Comparison of ENCODE assay signal across 1 cellular context in the genomic region with DNA sequence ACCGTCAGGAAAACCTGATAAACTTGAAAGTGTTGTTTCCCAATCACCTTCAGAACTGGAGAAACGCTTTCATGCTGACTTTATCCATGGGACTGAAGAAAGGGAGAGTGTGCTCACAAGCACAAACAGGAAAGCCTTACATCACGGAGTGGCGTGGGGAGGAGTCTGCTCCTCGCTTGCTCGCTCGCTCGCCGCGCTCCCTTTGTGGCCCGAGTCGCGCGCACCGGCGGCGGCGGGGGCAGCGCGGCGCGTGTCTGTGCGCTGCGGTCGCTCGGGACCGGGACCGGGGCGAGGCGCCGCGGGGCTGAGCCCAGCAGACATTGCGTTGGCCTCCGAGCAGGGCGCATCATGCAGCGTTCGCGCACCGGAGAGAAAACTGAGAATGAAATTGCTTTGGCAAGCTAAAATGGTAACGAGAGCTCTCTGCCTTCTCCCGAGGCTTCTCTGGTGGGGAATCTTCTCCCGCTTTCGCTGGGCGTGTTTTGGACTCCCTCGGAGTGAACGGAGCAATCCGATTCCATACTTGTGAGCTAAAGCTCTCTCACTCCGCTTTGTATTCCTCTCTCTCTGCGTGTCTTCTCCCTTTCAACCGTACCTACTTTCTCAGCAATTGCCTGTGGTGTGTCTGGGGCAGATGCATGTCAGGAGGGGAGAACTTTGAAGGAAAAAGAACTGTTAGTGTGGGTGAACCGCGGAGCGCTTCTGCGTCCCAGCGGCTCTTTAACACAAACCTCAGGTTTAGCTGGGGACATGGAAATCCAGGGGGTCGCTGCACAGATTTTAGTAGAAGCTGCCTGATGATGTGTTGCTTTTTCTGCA.
TF ChIP-seq lines count a peak whose summit lies in the region.

A gene (plus strand): TSS at position 205 of the 819 bp plus-strand sequence. CDS start 178 bp downstream, at position 383.

TF ChIP-seq in HepG2, 621 proteins besides CTCF, POLR2A, EP300 and RAD21 (continued from another document and continues in another):
- TF ChIP-seq, protein P1, sequence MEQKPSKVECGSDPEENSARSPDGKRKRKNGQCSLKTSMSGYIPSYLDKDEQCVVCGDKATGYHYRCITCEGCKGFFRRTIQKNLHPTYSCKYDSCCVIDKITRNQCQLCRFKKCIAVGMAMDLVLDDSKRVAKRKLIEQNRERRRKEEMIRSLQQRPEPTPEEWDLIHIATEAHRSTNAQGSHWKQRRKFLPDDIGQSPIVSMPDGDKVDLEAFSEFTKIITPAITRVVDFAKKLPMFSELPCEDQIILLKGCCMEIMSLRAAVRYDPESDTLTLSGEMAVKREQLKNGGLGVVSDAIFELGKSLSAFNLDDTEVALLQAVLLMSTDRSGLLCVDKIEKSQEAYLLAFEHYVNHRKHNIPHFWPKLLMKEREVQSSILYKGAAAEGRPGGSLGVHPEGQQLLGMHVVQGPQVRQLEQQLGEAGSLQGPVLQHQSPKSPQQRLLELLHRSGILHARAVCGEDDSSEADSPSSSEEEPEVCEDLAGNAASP (CRISPR knock-in tag; IDR thresholded peaks at IDR 0.05; ENCODE audit: borderline replicate concordance): no peak
- TF ChIP-seq SSRP1 (CRISPR knock-in tag; IDR thresholded peaks at IDR 0.05) (no peak), ISX (CRISPR knock-in tag; conservative IDR thresholded peaks at IDR 0.05) (no peak), MYNN (CRISPR knock-in tag; IDR thresholded peaks at IDR 0.05; ENCODE audit: low read depth) (no peak), ZNF577 (CRISPR knock-in tag; IDR thresholded peaks at IDR 0.05; ENCODE audit: borderline replicate concordance, low read depth) (no peak), HDAC2 (CRISPR knock-in tag; IDR thresholded peaks at IDR 0.05) (no peak; the same call in 1 of the 2 replicates), ZNF674 (CRISPR knock-in tag; IDR thresholded peaks at IDR 0.05; ENCODE audit: low read depth) (no peak), SRSF1 (optimal IDR thresholded peaks at IDR 0.05; ENCODE audit: low read depth, low read length) (no peak), ZNF331 (CRISPR knock-in tag; IDR thresholded peaks at IDR 0.05) (no peak), ZNF598 (CRISPR knock-in tag; IDR thresholded peaks at IDR 0.05; ENCODE audit: borderline replicate concordance) (no peak), POGZ (CRISPR knock-in tag; IDR thresholded peaks at IDR 0.05) (no peak), GTF3A (CRISPR knock-in tag; conservative IDR thresholded peaks at IDR 0.05) (no peak), SCMH1 (CRISPR knock-in tag; IDR thresholded peaks at IDR 0.05; ENCODE audit: borderline replicate concordance) (no peak), IRX3 (CRISPR knock-in tag; IDR thresholded peaks at IDR 0.05; ENCODE audit: borderline replicate concordance, low read depth) (no peak), YEATS2 (CRISPR knock-in tag; IDR thresholded peaks at IDR 0.05; ENCODE audit: borderline replicate concordance) (no peak), ARNT (IDR thresholded peaks at IDR 0.05) (no peak), ZNF460 (CRISPR knock-in tag; IDR thresholded peaks at IDR 0.05; ENCODE audit: borderline replicate concordance) (no peak), JDP2 (CRISPR knock-in tag; IDR thresholded peaks at IDR 0.05; ENCODE audit: borderline replicate concordance) (no peak), ZNF33A (CRISPR knock-in tag; IDR thresholded peaks at IDR 0.05; ENCODE audit: borderline replicate concordance) (no peak), KDM5A (IDR thresholded peaks at IDR 0.05; ENCODE audit: borderline replicate concordance, low read length) (no peak), ZNF383 (CRISPR knock-in tag; IDR thresholded peaks at IDR 0.05; ENCODE audit: borderline replicate concordance) (no peak), ZNF766 (CRISPR knock-in tag; IDR thresholded peaks at IDR 0.05; ENCODE audit: borderline replicate concordance) (peak; percentile 54), FOXA1 (IDR thresholded peaks at IDR 0.05) (no peak), FOXA1 (CRISPR knock-in tag; IDR thresholded peaks at IDR 0.05) (no peak), ZBTB21 (CRISPR knock-in tag; IDR thresholded peaks at IDR 0.05) (no peak), MATR3 (CRISPR knock-in tag; IDR thresholded peaks at IDR 0.05) (no peak)
- TF ChIP-seq, protein P2, sequence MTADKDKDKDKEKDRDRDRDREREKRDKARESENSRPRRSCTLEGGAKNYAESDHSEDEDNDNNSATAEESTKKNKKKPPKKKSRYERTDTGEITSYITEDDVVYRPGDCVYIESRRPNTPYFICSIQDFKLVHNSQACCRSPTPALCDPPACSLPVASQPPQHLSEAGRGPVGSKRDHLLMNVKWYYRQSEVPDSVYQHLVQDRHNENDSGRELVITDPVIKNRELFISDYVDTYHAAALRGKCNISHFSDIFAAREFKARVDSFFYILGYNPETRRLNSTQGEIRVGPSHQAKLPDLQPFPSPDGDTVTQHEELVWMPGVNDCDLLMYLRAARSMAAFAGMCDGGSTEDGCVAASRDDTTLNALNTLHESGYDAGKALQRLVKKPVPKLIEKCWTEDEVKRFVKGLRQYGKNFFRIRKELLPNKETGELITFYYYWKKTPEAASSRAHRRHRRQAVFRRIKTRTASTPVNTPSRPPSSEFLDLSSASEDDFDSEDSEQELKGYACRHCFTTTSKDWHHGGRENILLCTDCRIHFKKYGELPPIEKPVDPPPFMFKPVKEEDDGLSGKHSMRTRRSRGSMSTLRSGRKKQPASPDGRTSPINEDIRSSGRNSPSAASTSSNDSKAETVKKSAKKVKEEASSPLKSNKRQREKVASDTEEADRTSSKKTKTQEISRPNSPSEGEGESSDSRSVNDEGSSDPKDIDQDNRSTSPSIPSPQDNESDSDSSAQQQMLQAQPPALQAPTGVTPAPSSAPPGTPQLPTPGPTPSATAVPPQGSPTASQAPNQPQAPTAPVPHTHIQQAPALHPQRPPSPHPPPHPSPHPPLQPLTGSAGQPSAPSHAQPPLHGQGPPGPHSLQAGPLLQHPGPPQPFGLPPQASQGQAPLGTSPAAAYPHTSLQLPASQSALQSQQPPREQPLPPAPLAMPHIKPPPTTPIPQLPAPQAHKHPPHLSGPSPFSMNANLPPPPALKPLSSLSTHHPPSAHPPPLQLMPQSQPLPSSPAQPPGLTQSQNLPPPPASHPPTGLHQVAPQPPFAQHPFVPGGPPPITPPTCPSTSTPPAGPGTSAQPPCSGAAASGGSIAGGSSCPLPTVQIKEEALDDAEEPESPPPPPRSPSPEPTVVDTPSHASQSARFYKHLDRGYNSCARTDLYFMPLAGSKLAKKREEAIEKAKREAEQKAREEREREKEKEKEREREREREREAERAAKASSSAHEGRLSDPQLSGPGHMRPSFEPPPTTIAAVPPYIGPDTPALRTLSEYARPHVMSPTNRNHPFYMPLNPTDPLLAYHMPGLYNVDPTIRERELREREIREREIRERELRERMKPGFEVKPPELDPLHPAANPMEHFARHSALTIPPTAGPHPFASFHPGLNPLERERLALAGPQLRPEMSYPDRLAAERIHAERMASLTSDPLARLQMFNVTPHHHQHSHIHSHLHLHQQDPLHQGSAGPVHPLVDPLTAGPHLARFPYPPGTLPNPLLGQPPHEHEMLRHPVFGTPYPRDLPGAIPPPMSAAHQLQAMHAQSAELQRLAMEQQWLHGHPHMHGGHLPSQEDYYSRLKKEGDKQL (CRISPR knock-in tag; IDR thresholded peaks at IDR 0.05; ENCODE audit: low read depth): no peak
- TF ChIP-seq, protein P3, sequence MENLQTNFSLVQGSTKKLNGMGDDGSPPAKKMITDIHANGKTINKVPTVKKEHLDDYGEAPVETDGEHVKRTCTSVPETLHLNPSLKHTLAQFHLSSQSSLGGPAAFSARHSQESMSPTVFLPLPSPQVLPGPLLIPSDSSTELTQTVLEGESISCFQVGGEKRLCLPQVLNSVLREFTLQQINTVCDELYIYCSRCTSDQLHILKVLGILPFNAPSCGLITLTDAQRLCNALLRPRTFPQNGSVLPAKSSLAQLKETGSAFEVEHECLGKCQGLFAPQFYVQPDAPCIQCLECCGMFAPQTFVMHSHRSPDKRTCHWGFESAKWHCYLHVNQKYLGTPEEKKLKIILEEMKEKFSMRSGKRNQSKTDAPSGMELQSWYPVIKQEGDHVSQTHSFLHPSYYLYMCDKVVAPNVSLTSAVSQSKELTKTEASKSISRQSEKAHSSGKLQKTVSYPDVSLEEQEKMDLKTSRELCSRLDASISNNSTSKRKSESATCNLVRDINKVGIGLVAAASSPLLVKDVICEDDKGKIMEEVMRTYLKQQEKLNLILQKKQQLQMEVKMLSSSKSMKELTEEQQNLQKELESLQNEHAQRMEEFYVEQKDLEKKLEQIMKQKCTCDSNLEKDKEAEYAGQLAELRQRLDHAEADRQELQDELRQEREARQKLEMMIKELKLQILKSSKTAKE (CRISPR knock-in tag; IDR thresholded peaks at IDR 0.05; ENCODE audit: borderline replicate concordance): no peak
- TF ChIP-seq, protein P4, sequence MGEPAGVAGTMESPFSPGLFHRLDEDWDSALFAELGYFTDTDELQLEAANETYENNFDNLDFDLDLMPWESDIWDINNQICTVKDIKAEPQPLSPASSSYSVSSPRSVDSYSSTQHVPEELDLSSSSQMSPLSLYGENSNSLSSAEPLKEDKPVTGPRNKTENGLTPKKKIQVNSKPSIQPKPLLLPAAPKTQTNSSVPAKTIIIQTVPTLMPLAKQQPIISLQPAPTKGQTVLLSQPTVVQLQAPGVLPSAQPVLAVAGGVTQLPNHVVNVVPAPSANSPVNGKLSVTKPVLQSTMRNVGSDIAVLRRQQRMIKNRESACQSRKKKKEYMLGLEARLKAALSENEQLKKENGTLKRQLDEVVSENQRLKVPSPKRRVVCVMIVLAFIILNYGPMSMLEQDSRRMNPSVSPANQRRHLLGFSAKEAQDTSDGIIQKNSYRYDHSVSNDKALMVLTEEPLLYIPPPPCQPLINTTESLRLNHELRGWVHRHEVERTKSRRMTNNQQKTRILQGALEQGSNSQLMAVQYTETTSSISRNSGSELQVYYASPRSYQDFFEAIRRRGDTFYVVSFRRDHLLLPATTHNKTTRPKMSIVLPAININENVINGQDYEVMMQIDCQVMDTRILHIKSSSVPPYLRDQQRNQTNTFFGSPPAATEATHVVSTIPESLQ (CRISPR knock-in tag; conservative IDR thresholded peaks at IDR 0.05): no peak
- TF ChIP-seq, protein P5, sequence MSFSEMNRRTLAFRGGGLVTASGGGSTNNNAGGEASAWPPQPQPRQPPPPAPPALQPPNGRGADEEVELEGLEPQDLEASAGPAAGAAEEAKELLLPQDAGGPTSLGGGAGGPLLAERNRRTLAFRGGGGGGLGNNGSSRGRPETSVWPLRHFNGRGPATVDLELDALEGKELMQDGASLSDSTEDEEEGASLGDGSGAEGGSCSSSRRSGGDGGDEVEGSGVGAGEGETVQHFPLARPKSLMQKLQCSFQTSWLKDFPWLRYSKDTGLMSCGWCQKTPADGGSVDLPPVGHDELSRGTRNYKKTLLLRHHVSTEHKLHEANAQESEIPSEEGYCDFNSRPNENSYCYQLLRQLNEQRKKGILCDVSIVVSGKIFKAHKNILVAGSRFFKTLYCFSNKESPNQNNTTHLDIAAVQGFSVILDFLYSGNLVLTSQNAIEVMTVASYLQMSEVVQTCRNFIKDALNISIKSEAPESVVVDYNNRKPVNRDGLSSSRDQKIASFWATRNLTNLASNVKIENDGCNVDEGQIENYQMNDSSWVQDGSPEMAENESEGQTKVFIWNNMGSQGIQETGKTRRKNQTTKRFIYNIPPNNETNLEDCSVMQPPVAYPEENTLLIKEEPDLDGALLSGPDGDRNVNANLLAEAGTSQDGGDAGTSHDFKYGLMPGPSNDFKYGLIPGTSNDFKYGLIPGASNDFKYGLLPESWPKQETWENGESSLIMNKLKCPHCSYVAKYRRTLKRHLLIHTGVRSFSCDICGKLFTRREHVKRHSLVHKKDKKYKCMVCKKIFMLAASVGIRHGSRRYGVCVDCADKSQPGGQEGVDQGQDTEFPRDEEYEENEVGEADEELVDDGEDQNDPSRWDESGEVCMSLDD (CRISPR knock-in tag; IDR thresholded peaks at IDR 0.05; ENCODE audit: borderline replicate concordance): no peak
- TF ChIP-seq, protein P6, sequence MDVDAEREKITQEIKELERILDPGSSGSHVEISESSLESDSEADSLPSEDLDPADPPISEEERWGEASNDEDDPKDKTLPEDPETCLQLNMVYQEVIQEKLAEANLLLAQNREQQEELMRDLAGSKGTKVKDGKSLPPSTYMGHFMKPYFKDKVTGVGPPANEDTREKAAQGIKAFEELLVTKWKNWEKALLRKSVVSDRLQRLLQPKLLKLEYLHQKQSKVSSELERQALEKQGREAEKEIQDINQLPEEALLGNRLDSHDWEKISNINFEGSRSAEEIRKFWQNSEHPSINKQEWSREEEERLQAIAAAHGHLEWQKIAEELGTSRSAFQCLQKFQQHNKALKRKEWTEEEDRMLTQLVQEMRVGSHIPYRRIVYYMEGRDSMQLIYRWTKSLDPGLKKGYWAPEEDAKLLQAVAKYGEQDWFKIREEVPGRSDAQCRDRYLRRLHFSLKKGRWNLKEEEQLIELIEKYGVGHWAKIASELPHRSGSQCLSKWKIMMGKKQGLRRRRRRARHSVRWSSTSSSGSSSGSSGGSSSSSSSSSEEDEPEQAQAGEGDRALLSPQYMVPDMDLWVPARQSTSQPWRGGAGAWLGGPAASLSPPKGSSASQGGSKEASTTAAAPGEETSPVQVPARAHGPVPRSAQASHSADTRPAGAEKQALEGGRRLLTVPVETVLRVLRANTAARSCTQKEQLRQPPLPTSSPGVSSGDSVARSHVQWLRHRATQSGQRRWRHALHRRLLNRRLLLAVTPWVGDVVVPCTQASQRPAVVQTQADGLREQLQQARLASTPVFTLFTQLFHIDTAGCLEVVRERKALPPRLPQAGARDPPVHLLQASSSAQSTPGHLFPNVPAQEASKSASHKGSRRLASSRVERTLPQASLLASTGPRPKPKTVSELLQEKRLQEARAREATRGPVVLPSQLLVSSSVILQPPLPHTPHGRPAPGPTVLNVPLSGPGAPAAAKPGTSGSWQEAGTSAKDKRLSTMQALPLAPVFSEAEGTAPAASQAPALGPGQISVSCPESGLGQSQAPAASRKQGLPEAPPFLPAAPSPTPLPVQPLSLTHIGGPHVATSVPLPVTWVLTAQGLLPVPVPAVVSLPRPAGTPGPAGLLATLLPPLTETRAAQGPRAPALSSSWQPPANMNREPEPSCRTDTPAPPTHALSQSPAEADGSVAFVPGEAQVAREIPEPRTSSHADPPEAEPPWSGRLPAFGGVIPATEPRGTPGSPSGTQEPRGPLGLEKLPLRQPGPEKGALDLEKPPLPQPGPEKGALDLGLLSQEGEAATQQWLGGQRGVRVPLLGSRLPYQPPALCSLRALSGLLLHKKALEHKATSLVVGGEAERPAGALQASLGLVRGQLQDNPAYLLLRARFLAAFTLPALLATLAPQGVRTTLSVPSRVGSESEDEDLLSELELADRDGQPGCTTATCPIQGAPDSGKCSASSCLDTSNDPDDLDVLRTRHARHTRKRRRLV (CRISPR knock-in tag; IDR thresholded peaks at IDR 0.05): no peak
- TF ChIP-seq, protein P7, sequence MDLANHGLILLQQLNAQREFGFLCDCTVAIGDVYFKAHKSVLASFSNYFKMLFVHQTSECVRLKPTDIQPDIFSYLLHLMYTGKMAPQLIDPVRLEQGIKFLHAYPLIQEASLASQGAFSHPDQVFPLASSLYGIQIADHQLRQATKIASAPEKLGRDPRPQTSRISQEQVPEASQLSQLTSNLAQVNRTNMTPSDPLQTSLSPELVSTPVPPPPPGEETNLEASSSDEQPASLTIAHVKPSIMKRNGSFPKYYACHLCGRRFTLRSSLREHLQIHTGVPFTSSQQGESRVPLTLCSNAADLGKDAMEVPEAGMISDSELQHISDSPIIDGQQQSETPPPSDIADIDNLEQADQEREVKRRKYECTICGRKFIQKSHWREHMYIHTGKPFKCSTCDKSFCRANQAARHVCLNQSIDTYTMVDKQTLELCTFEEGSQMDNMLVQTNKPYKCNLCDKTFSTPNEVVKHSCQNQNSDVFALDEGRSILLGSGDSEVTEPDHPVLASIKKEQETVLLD (CRISPR knock-in tag; IDR thresholded peaks at IDR 0.05; ENCODE audit: low read depth): no peak
